ENCODE assay signal across 6 cellular contexts in genomic region chr12:111288771-111289170, GRCh38.
"Had no signal": no experiment of that assay in that cellular context is flagged by ENCODE, and none has a peak within 500 bp of the region (broad histone marks: within the 10 kb centered on the region; RNA-seq: fewer than 3 reads in every experiment).

No MANE protein-coding gene starts in this region.

- ATAC-seq: HepG2, K562 had no signal

- H3K4me3 ChIP-seq: K562 had no signal

- H3K27ac ChIP-seq: HL-60 had no signal

- DNase-seq: IMR-90, KBM-7, KG1 had no signal
